In genomic region chr20:4445780-4446179, GRCh38 we compare ENCODE assay signal across 20 cellular contexts.
"Had no signal": no experiment of that assay in that cellular context is flagged by ENCODE, and none has a peak within 500 bp of the region (broad histone marks: within the 10 kb centered on the region; RNA-seq: fewer than 3 reads in every experiment).

No MANE protein-coding gene starts in this region.

- H3K27me3 ChIP-seq: body of pancreas, gastrocnemius medialis, tibial nerve had no signal

- H3K4me1 ChIP-seq: body of pancreas, gastrocnemius medialis had no signal

- DNase-seq: activated CD4-positive, alpha-beta T cell treated with anti-CD3 and anti-CD28 coated beads, Interleukin-2, amount 10 ng/mL, durations not matched to agents 7 days and 5 days; activated CD8-positive, alpha-beta memory T cell treated with anti-CD3 and anti-CD28 coated beads, Interleukin-2, amount 50 U/mL, for 4 hours; activated CD8-positive, alpha-beta T cell treated with anti-CD3 and anti-CD28 coated beads, Interleukin-2, amount 10 ng/mL, durations not matched to agents 7 days and 5 days; activated naive CD4-positive, alpha-beta T cell treated with anti-CD3 and anti-CD28 coated beads, Interleukin-2, amount 10 ng/mL, durations not matched to agents 7 days and 5 days; activated naive CD8-positive, alpha-beta T cell treated with anti-CD3 and anti-CD28 coated beads, Interleukin-2, amount 50 U/mL, for 24 hours; activated T-cell treated with anti-CD3 and anti-CD28 coated beads, Interleukin-2, amount 50 U/mL, for 4 hours; body of pancreas; dermis blood vessel endothelial cell; effector memory CD8-positive, alpha-beta T cell; gastrocnemius medialis; head of caudate nucleus; lower lobe of right lung; nephron progenitor cell; occipital lobe; retina; stimulated activated naive CD8-positive, alpha-beta T cell treated with anti-CD3 and anti-CD28 coated beads, Interleukin-15, Interleukin-2, amounts not matched to agents 100 U/mL and 50 U/mL, for 24 hours; substantia nigra; T-helper 1 cell had no signal

- H3K4me3 ChIP-seq: body of pancreas, gastrocnemius medialis, lower lobe of right lung, tibial nerve had no signal

- H3K9me3 ChIP-seq: body of pancreas, gastrocnemius medialis, lower lobe of right lung, tibial nerve had no signal

- H3K36me3 ChIP-seq: gastrocnemius medialis, lower lobe of right lung, tibial nerve had no signal

- ATAC-seq: activated CD4-positive, CD25-positive, alpha-beta regulatory T cell treated with anti-CD3 and anti-CD28 coated beads, Interleukin-2, amount 50 U/mL, for 24 hours; activated CD8-positive, alpha-beta T cell treated with anti-CD3 and anti-CD28 coated beads, Interleukin-2, amount 10 ng/mL, durations not matched to agents 7 days and 5 days; activated naive CD8-positive, alpha-beta T cell treated with anti-CD3 and anti-CD28 coated beads, Interleukin-2, amount 50 U/mL, for 24 hours; activated T-cell treated with anti-CD3 and anti-CD28 coated beads, Interleukin-2, amount 50 U/mL, for 4 hours; body of pancreas; effector memory CD8-positive, alpha-beta T cell; gastrocnemius medialis; lower lobe of right lung; stimulated activated naive CD8-positive, alpha-beta T cell treated with anti-CD3 and anti-CD28 coated beads, Interleukin-15, Interleukin-2, amounts not matched to agents 100 U/mL and 50 U/mL, for 24 hours had no signal

- H3K27ac ChIP-seq: body of pancreas, gastrocnemius medialis, lower lobe of right lung, tibial nerve had no signal
